In the genomic region with DNA sequence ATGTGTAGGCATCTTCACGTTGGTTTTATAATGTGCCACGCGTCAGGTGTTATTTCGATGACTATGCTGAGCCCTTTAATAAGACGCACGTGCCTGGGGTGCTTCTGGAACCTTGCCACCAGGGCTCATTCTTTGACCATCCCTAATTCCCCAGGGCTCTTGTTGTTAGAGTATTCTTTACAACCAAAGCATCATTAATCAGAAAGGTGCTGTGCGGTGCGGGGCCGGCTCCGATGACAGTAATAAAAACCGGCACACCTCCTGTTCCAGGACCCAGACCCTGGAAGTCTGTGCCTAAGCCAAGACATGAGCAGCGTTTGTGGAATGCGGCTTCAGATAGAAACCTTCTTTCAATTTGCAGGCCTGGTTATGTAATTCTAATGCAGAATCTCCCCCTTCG, we compare ENCODE assay signal across 15 cellular contexts. TPM values are rescaled to one million over a fixed set of nuclear protein-coding genes. Genes with fewer than 3 reads are reported as not detected.
DNase-seq lines count a peak whose midpoint lies in the region; ATAC-seq and TF ChIP-seq lines count a peak whose summit lies in the region.
"Had no signal": no experiment of that assay in that cellular context is flagged by ENCODE, and none has a peak within 500 bp of the region (broad histone marks: within the 10 kb centered on the region; RNA-seq: fewer than 3 reads in every experiment).

No MANE protein-coding gene starts in this region.

- no peak overlapping the region for H3K9ac ChIP-seq in skeletal muscle satellite cell (ENCODE audit: low read depth, low read length)

- intact Hi-C loops in left ventricle myocardium superior (cut with micrococcal nuclease), result no loop called here

- no peaks in the 10 kb centered on the region for H3K9me3 ChIP-seq in skeletal muscle satellite cell (replicated peaks; ENCODE audit: low read length)
- H3K9me3 ChIP-seq: lower lobe of right lung, prostate gland, thyroid gland had no signal

- no peak for TF ChIP-seq CTCF in astrocyte of the cerebellum (IDR thresholded peaks at IDR 0.05; ENCODE audit: low read depth, low read length, missing control alignments)

- ATAC-seq in left ventricle myocardium superior, result peak; percentile 61

- no peaks in the 10 kb centered on the region for H3K36me3 ChIP-seq in skeletal muscle satellite cell (ENCODE audit: insufficient read depth, low read length)
- H3K36me3 ChIP-seq: lower lobe of right lung, prostate gland, thyroid gland had no signal

- H3K4me1 ChIP-seq in skeletal muscle satellite cell (ENCODE audit: control insufficient read depth, insufficient read depth, low read length), result peaks cover 17% of the 10 kb centered on the region
- H3K4me1 ChIP-seq: prostate gland, thyroid gland had no signal

- H3K4me3 ChIP-seq in astrocyte of the cerebellum (ENCODE audit: low read depth, low read length) (no peak overlapping the region), skeletal muscle satellite cell (ENCODE audit: low read length) (peak overlapping the region; percentile 40)
- H3K4me3 ChIP-seq: lower lobe of right lung, prostate gland, thyroid gland had no signal

- peak overlapping the region; percentile 73 for H3K4me2 ChIP-seq in skeletal muscle satellite cell (ENCODE audit: low read length)

- DNase-seq in GM04503 (ENCODE audit: low read depth), result peak; percentile 45
- peak; percentile 46 for DNase-seq in astrocyte of the cerebellum (ENCODE audit: low read depth)
- no peak for DNase-seq in left ventricle myocardium superior
- no peak for DNase-seq in NCI-H146 (lab: John Stamatoyannopoulos, UW)
- DNase-seq in stimulated activated CD4-positive, alpha-beta T cell treated with anti-CD3 and anti-CD28 coated beads, Interleukin-4, amount 100 ng/mL, for 1 hour, result no peak
- DNase-seq in Kasumi-1 (lab: John Stamatoyannopoulos, UW), result no peak
- no peak for DNase-seq in activated CD8-positive, alpha-beta memory T cell treated with anti-CD3 and anti-CD28 coated beads, Interleukin-2, amount 50 U/mL, for 48 hours
- DNase-seq: activated CD4-positive, alpha-beta T cell treated with anti-CD3 and anti-CD28 coated beads, Interleukin-2, amount 50 U/mL, for 48 hours; DMS79 treated with DMSO at 0.1 percent for 48 hours; KBM-7; lower lobe of right lung; NCI-H2107; thyroid gland had no signal

- in situ Hi-C loops in astrocyte of the cerebellum (cut with HindIII; ENCODE audit: low sequenced_read_pairs), result no loop called here

- H3K27me3 ChIP-seq in skeletal muscle satellite cell (ENCODE audit: control insufficient read depth, insufficient read depth, low read length), result no peaks in the 10 kb centered on the region
- H3K27me3 ChIP-seq: thyroid gland had no signal

RNA-seq across cellular contexts. Expression of gene MGMT, which starts 58.4 kb away (rescaled TPM):
- 16.7 TPM for total RNA-seq in left ventricle myocardium superior
- 21.3 and 35.2 TPM in 2 replicates for total RNA-seq in skeletal muscle satellite cell (2012; rRNA removed)

Comparison
In these comparisons a context has a peak if more than half of its experiments do, and no peak if none do; other contexts are left out.
1. DNase-seq: peak in GM04503 (single experiment) and astrocyte of the cerebellum (single experiment); none in left ventricle myocardium superior (single experiment), NCI-H146 (single experiment), stimulated activated CD4-positive, alpha-beta T cell treated with anti-CD3 and anti-CD28 coated beads, Interleukin-4, amount 100 ng/mL, for 1 hour (single experiment), Kasumi-1 (0 of 2) and activated CD8-positive, alpha-beta memory T cell treated with anti-CD3 and anti-CD28 coated beads, Interleukin-2, amount 50 U/mL, for 48 hours (single experiment).